Comparison of ENCODE assay signal across 8 cellular contexts in genomic region chr17:63406689-63407330, GRCh38. TPM values are rescaled to one million over a fixed set of nuclear protein-coding genes. Genes with fewer than 3 reads are reported as not detected.
A peak's percentile ranks its signal among the peaks of the same experiment; 100 is the strongest.
DNase-seq lines count a peak whose midpoint lies in the region; ATAC-seq and TF ChIP-seq lines count a peak whose summit lies in the region.

No MANE protein-coding gene starts in this region.

- TF ChIP-seq CTCF in HCT116 (IDR thresholded peaks at IDR 0.05 in 2 of 3, conservative IDR thresholded peaks at IDR 0.05 in 1 of 3; ENCODE audit: borderline replicate concordance in 1 of 3, insufficient read depth in 1 of 3, low read depth in 2 of 3, low read length in 2 of 3) (peak; percentile 86 to 99 (median 95)), adrenal gland (IDR thresholded peaks at IDR 0.05) (peak; percentile 80 to 88 (median 88))

- no peak overlapping the region for H3K9ac ChIP-seq in HCT116 (ENCODE audit: low read length)

- intact Hi-C loops in HCT116 (cut with micrococcal nuclease), result loop anchor here (1.0 to 10.0 kb wide), 8 partner anchors 160 to 852 kb away; no protein-coding TSS in a partner anchor
- intact Hi-C loops in adrenal gland (cut with DNase I), result loop anchor here (5.0 to 10.0 kb wide), 3 partner anchors 322 to 702 kb away; no protein-coding TSS in a partner anchor
- intact Hi-C loops in left ventricle myocardium superior (cut with micrococcal nuclease), result loop anchor here (10.0 kb wide), 3 partner anchors 132 to 732 kb away; no protein-coding TSS in a partner anchor
- intact Hi-C loops in sciatic nerve (cut with DNase I), result loop anchor here (10.0 kb wide), 1 partner anchor 702 kb away; no protein-coding TSS in a partner anchor

- H3K4me1 ChIP-seq in HCT116 (ENCODE audit: control insufficient read depth in 1 of 2, insufficient read depth in 2 of 2, low read length in 2 of 2), result no peaks in the 10 kb centered on the region; a peak in 1 of 4 replicates
- no peaks in the 10 kb centered on the region for H3K4me1 ChIP-seq in adrenal gland (replicated peaks in 1 of 2)

- no peaks in the 10 kb centered on the region for H3K79me2 ChIP-seq in HCT116 (ENCODE audit: insufficient read depth, low read length)

- H2AFZ ChIP-seq in HCT116 (ENCODE audit: low read depth, low read length, poor library complexity, severe bottlenecking), result no peak overlapping the region

- no peak for TF ChIP-seq POLR2A in HCT116 (IDR thresholded peaks at IDR 0.05; ENCODE audit: borderline replicate concordance, extremely low read depth, insufficient read depth, insufficient read length)
- TF ChIP-seq POLR2A in adrenal gland (IDR thresholded peaks at IDR 0.05), result no peak

- H4K20me1 ChIP-seq in HCT116 (ENCODE audit: insufficient read depth), result no peaks in the 10 kb centered on the region; the same call in 1 of the 2 replicates

- H3K4me3 ChIP-seq in HCT116 (replicated peaks in 1 of 2; ENCODE audit: low read depth in 1 of 2, low read length in 2 of 2) (no peak overlapping the region), adrenal gland (no peak overlapping the region)

- H3K27me3 ChIP-seq in HCT116 (ENCODE audit: insufficient read depth, low read length) (no peaks in the 10 kb centered on the region), adrenal gland (no peaks in the 10 kb centered on the region)

- in situ Hi-C loops in G401 (cut with HindIII; ENCODE audit: low sequenced_read_pairs), result no loop called here

- ATAC-seq in HCT116 (peak; percentile 96), SK-N-SH treated with all-trans-retinoic acid at 6 μM for 48 hours (peak; percentile 90), left ventricle myocardium superior (peak; percentile 84), sciatic nerve (peak; percentile 88), HG02840 (IDR thresholded peaks at IDR 0.05; ENCODE audit: low FRiP score, unreplicated experiment) (no peak)

- H3K9me3 ChIP-seq in HCT116 (ENCODE audit: control insufficient read depth in 1 of 2, insufficient read depth in 1 of 2, low read depth in 1 of 2, low read length in 2 of 2), result no peaks in the 10 kb centered on the region
- H3K9me3 ChIP-seq in adrenal gland (replicated peaks in 1 of 3), result no peaks in the 10 kb centered on the region

- H3K9me2 ChIP-seq in HCT116 (ENCODE audit: insufficient read depth), result no peaks in the 10 kb centered on the region

- RAD21 ChIA-PET in HCT116 (lab: Charles Lee; ENCODE audit: low non-redundant PET in 1 of 2, low total read pairs in 2 of 2, uncharacterized antibody in 2 of 2, unreplicated experiment in 2 of 2), result interaction anchor here (0.7 to 1.5 kb wide), 9 partner anchors 291 to 735 kb away, joined by 3 to 14 read pairs (median 5); no protein-coding TSS in a partner anchor

- no peak overlapping the region for H3K27ac ChIP-seq in HCT116 (ENCODE audit: low read depth, low read length)
- no peak overlapping the region for H3K27ac ChIP-seq in adrenal gland

- no TSS peak for BruUV-seq in HCT116 (replicated peaks; lab: Mats Ljungman, UMichigan)

- H3K36me3 ChIP-seq in HCT116 (ENCODE audit: control insufficient read depth in 1 of 2, insufficient read depth in 2 of 2, low read length in 2 of 2), result no peaks in the 10 kb centered on the region; a peak in 1 of 4 replicates
- no peaks in the 10 kb centered on the region for H3K36me3 ChIP-seq in adrenal gland (replicated peaks in 1 of 2)

- POLR2A ChIA-PET in HCT116 (lab: Charles Lee), result no interaction called here

- no peak overlapping the region for H3K4me2 ChIP-seq in HCT116 (ENCODE audit: low read length)

- WGBS in adrenal gland, 4 donors, result 18 to 28% (median 25%) methylated on average over 4 of the region's 4 CpGs

- peak; percentile 98 for TF ChIP-seq RAD21 in HCT116 (IDR thresholded peaks at IDR 0.05; ENCODE audit: low read depth)

- DNase-seq in G401 (ENCODE audit: low spot score) (peak; percentile 88), HCT116 (ENCODE audit: low read depth, low spot score) (peak; percentile 93), NCI-H1105 (lab: John Stamatoyannopoulos, UW) (peak; percentile 67), adrenal gland (peak; percentile 73 to 93 (median 78)), left ventricle myocardium superior (no peak), sciatic nerve (ENCODE audit: low spot score) (peak; percentile 79)

- CTCF ChIA-PET in HCT116 (lab: Charles Lee), result interaction anchor here (0.6 to 3.0 kb wide), 58 partner anchors 8 to 854 kb away, joined by 3 to 66 read pairs (median 4); partner anchors contain the start of gene MAP3K3

TF ChIP-seq in HCT116, 20 proteins besides CTCF, POLR2A, EP300 and RAD21 (continues in another document):
- TF ChIP-seq CBX3 (IDR thresholded peaks at IDR 0.05; ENCODE audit: low read depth) (0 out of 2 replicates have a peak, but pooled peaks have one; percentile 32), TCF7L2 (IDR thresholded peaks at IDR 0.05; ENCODE audit: borderline replicate concordance, extremely low read depth, insufficient read depth, insufficient read length) (no peak), JUND (IDR thresholded peaks at IDR 0.05) (no peak), SRF (IDR thresholded peaks at IDR 0.05; ENCODE audit: low read depth) (no peak), EZH2 (IDR thresholded peaks at IDR 0.05) (no peak)
- TF ChIP-seq, protein P1, sequence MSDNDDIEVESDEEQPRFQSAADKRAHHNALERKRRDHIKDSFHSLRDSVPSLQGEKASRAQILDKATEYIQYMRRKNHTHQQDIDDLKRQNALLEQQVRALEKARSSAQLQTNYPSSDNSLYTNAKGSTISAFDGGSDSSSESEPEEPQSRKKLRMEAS (IDR thresholded peaks at IDR 0.05), result 0 out of 2 replicates have a peak, but pooled peaks have one; percentile 16
- TF ChIP-seq, protein P2, sequence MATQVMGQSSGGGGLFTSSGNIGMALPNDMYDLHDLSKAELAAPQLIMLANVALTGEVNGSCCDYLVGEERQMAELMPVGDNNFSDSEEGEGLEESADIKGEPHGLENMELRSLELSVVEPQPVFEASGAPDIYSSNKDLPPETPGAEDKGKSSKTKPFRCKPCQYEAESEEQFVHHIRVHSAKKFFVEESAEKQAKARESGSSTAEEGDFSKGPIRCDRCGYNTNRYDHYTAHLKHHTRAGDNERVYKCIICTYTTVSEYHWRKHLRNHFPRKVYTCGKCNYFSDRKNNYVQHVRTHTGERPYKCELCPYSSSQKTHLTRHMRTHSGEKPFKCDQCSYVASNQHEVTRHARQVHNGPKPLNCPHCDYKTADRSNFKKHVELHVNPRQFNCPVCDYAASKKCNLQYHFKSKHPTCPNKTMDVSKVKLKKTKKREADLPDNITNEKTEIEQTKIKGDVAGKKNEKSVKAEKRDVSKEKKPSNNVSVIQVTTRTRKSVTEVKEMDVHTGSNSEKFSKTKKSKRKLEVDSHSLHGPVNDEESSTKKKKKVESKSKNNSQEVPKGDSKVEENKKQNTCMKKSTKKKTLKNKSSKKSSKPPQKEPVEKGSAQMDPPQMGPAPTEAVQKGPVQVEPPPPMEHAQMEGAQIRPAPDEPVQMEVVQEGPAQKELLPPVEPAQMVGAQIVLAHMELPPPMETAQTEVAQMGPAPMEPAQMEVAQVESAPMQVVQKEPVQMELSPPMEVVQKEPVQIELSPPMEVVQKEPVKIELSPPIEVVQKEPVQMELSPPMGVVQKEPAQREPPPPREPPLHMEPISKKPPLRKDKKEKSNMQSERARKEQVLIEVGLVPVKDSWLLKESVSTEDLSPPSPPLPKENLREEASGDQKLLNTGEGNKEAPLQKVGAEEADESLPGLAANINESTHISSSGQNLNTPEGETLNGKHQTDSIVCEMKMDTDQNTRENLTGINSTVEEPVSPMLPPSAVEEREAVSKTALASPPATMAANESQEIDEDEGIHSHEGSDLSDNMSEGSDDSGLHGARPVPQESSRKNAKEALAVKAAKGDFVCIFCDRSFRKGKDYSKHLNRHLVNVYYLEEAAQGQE (IDR thresholded peaks at IDR 0.05; ENCODE audit: low read depth), result no peak

TF ChIP-seq in SK-N-SH treated with all-trans-retinoic acid at 6 μM for 48 hours, 23 proteins besides CTCF, POLR2A, EP300 and RAD21:
- 0 out of 2 replicates have a peak, but pooled peaks have one; percentile 38 for TF ChIP-seq ZFP3 (CRISPR knock-in tag; IDR thresholded peaks at IDR 0.05)
- TF ChIP-seq ZFP30 (CRISPR knock-in tag; IDR thresholded peaks at IDR 0.05), result 0 out of 2 replicates have a peak, but pooled peaks have one; percentile 5
- no peak for TF ChIP-seq ZNF565 (CRISPR knock-in tag; conservative IDR thresholded peaks at IDR 0.05; ENCODE audit: low read depth)
- TF ChIP-seq ZC3H10 (CRISPR knock-in tag; IDR thresholded peaks at IDR 0.05), result 0 out of 2 replicates have a peak, but pooled peaks have one; percentile 46
- TF ChIP-seq, protein P3, sequence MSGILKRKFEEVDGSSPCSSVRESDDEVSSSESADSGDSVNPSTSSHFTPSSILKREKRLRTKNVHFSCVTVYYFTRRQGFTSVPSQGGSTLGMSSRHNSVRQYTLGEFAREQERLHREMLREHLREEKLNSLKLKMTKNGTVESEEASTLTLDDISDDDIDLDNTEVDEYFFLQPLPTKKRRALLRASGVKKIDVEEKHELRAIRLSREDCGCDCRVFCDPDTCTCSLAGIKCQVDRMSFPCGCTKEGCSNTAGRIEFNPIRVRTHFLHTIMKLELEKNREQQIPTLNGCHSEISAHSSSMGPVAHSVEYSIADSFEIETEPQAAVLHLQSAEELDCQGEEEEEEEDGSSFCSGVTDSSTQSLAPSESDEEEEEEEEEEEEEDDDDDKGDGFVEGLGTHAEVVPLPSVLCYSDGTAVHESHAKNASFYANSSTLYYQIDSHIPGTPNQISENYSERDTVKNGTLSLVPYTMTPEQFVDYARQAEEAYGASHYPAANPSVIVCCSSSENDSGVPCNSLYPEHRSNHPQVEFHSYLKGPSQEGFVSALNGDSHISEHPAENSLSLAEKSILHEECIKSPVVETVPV (CRISPR knock-in tag; IDR thresholded peaks at IDR 0.05), result 0 out of 2 replicates have a peak, but pooled peaks have one; percentile 17
- TF ChIP-seq POU6F1 (CRISPR knock-in tag; IDR thresholded peaks at IDR 0.05; ENCODE audit: borderline replicate concordance, low read depth), result no peak

RNA-seq across cellular contexts. Expression of gene CYB561, which starts 39.3 kb away (rescaled TPM):
- total RNA-seq in G401 (2014; rRNA removed; shearing (Covaris generic)), result 1.5 TPM in 1 of 2 replicates, not detected in the other
- total RNA-seq in HCT116 (2021; ENCODE audit: unreplicated experiment) (67.6 TPM), adrenal gland (100 to 1,000 TPM in 2 of 8 donors, 10 to 100 TPM in 6; 38.7 to 195 (median 68.4) TPM), left ventricle myocardium superior (14.7 TPM), sciatic nerve (24.7 TPM)
- 50.7 and 81.3 TPM in 2 replicates for polyA plus RNA-seq in HCT116 (2012)
- 100 to 1,000 TPM in 2 of 3 donors, 10 to 100 TPM in 1; 38.8 to 116 (median 113) TPM for polyA plus RNA-seq in adrenal gland
